ENCODE assay signal across 1 cellular context in the genomic region with DNA sequence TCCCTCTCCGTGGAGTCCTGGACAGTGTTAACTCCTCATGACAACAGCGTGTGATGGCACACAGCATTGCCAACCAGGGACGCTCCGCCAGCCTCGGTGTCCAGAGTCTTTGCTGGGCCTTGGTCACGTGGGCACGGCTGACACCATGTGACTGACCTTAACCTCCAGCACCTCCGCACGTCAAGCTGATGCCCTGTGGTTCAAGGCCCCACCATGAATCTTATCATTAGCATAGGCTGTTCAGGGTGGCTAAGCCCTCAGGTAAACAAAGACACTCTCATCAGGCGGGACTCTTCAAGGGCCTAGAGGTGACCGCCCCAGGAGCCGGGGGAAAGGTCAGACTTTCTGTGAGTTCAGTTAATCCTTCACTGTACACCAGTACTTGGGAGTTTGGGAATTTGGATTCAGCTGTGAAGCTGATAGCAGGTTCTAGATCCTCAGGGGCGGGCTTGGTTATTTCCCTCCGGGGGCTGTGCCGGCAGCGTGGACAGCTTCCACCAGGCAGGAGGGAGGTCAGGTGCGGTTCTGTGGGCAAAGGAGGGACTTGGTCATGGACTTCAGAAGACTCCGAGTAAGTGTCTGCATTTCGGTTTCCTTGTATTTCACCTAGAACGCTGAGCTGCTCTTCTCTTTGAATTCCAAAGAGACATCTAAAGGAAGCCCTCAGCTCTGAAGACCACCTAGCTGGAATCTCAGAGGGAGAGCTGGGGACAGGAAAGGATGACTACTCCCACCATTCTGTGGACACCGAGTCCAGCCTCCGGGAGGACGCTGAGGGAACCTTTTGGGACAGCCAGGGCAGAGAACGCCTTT.
A peak's percentile ranks its signal among the peaks of the same experiment; 100 is the strongest.
TF ChIP-seq lines count a peak whose summit lies in the region.

No MANE protein-coding gene starts in this region.

TF ChIP-seq in HepG2, 621 proteins besides CTCF, POLR2A, EP300 and RAD21 (continued from another document and continues in another):
- TF ChIP-seq, protein P1, sequence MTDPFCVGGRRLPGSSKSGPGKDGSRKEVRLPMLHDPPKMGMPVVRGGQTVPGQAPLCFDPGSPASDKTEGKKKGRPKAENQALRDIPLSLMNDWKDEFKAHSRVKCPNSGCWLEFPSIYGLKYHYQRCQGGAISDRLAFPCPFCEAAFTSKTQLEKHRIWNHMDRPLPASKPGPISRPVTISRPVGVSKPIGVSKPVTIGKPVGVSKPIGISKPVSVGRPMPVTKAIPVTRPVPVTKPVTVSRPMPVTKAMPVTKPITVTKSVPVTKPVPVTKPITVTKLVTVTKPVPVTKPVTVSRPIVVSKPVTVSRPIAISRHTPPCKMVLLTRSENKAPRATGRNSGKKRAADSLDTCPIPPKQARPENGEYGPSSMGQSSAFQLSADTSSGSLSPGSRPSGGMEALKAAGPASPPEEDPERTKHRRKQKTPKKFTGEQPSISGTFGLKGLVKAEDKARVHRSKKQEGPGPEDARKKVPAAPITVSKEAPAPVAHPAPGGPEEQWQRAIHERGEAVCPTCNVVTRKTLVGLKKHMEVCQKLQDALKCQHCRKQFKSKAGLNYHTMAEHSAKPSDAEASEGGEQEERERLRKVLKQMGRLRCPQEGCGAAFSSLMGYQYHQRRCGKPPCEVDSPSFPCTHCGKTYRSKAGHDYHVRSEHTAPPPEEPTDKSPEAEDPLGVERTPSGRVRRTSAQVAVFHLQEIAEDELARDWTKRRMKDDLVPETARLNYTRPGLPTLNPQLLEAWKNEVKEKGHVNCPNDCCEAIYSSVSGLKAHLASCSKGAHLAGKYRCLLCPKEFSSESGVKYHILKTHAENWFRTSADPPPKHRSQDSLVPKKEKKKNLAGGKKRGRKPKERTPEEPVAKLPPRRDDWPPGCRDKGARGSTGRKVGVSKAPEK (CRISPR knock-in tag; IDR thresholded peaks at IDR 0.05; ENCODE audit: borderline replicate concordance): peak; percentile 73; the same call in 1 of the 2 replicates
- TF ChIP-seq NR2C2 (CRISPR knock-in tag; IDR thresholded peaks at IDR 0.05; ENCODE audit: borderline replicate concordance) (peak; percentile 97), ZNF577 (CRISPR knock-in tag; IDR thresholded peaks at IDR 0.05; ENCODE audit: borderline replicate concordance, low read depth) (0 out of 2 replicates have a peak, but pooled peaks have one; percentile 74), ZNF703 (CRISPR knock-in tag; IDR thresholded peaks at IDR 0.05; ENCODE audit: borderline replicate concordance) (peak; percentile 100), POGZ (CRISPR knock-in tag; IDR thresholded peaks at IDR 0.05) (peak; percentile 81), ZSCAN21 (CRISPR knock-in tag; IDR thresholded peaks at IDR 0.05; ENCODE audit: borderline replicate concordance) (peak; percentile 96), MED1 (CRISPR knock-in tag; IDR thresholded peaks at IDR 0.05) (peak; percentile 96), GTF2F1 (IDR thresholded peaks at IDR 0.05; ENCODE audit: low read length) (no peak), CBX1 (IDR thresholded peaks at IDR 0.05; ENCODE audit: low read depth) (peak; percentile 46), ELF1 (CRISPR knock-in tag; IDR thresholded peaks at IDR 0.05) (peak; percentile 43; the same call in 1 of the 2 replicates), ZNF589 (CRISPR knock-in tag; conservative IDR thresholded peaks at IDR 0.05) (peak; percentile 94), ZSCAN22 (CRISPR knock-in tag; IDR thresholded peaks at IDR 0.05) (peak; percentile 75; the same call in 1 of the 2 replicates), ZNF251 (CRISPR knock-in tag; IDR thresholded peaks at IDR 0.05) (peak; percentile 94; the same call in 1 of the 2 replicates), JUND (CRISPR knock-in tag; IDR thresholded peaks at IDR 0.05) (peak; percentile 92), ZNF224 (CRISPR knock-in tag; IDR thresholded peaks at IDR 0.05) (peak; percentile 95), NFE2 (CRISPR knock-in tag; IDR thresholded peaks at IDR 0.05) (no peak), ZNF7 (CRISPR knock-in tag; IDR thresholded peaks at IDR 0.05) (peak; percentile 73), NFE2L2 (IDR thresholded peaks at IDR 0.05; ENCODE audit: low read length) (no peak), JDP2 (CRISPR knock-in tag; IDR thresholded peaks at IDR 0.05; ENCODE audit: borderline replicate concordance) (no peak; the same call in 1 of the 2 replicates), ZNF607 (CRISPR knock-in tag; IDR thresholded peaks at IDR 0.05; ENCODE audit: borderline replicate concordance) (peak; percentile 98), NCOA5 (CRISPR knock-in tag; IDR thresholded peaks at IDR 0.05) (no peak)
- TF ChIP-seq, protein P2, sequence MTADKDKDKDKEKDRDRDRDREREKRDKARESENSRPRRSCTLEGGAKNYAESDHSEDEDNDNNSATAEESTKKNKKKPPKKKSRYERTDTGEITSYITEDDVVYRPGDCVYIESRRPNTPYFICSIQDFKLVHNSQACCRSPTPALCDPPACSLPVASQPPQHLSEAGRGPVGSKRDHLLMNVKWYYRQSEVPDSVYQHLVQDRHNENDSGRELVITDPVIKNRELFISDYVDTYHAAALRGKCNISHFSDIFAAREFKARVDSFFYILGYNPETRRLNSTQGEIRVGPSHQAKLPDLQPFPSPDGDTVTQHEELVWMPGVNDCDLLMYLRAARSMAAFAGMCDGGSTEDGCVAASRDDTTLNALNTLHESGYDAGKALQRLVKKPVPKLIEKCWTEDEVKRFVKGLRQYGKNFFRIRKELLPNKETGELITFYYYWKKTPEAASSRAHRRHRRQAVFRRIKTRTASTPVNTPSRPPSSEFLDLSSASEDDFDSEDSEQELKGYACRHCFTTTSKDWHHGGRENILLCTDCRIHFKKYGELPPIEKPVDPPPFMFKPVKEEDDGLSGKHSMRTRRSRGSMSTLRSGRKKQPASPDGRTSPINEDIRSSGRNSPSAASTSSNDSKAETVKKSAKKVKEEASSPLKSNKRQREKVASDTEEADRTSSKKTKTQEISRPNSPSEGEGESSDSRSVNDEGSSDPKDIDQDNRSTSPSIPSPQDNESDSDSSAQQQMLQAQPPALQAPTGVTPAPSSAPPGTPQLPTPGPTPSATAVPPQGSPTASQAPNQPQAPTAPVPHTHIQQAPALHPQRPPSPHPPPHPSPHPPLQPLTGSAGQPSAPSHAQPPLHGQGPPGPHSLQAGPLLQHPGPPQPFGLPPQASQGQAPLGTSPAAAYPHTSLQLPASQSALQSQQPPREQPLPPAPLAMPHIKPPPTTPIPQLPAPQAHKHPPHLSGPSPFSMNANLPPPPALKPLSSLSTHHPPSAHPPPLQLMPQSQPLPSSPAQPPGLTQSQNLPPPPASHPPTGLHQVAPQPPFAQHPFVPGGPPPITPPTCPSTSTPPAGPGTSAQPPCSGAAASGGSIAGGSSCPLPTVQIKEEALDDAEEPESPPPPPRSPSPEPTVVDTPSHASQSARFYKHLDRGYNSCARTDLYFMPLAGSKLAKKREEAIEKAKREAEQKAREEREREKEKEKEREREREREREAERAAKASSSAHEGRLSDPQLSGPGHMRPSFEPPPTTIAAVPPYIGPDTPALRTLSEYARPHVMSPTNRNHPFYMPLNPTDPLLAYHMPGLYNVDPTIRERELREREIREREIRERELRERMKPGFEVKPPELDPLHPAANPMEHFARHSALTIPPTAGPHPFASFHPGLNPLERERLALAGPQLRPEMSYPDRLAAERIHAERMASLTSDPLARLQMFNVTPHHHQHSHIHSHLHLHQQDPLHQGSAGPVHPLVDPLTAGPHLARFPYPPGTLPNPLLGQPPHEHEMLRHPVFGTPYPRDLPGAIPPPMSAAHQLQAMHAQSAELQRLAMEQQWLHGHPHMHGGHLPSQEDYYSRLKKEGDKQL (CRISPR knock-in tag; IDR thresholded peaks at IDR 0.05; ENCODE audit: low read depth): peak; percentile 100
- TF ChIP-seq, protein P3, sequence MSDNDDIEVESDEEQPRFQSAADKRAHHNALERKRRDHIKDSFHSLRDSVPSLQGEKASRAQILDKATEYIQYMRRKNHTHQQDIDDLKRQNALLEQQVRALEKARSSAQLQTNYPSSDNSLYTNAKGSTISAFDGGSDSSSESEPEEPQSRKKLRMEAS (IDR thresholded peaks at IDR 0.05): peak; percentile 99
- TF ChIP-seq, protein P4, sequence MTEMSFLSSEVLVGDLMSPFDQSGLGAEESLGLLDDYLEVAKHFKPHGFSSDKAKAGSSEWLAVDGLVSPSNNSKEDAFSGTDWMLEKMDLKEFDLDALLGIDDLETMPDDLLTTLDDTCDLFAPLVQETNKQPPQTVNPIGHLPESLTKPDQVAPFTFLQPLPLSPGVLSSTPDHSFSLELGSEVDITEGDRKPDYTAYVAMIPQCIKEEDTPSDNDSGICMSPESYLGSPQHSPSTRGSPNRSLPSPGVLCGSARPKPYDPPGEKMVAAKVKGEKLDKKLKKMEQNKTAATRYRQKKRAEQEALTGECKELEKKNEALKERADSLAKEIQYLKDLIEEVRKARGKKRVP (CRISPR knock-in tag; IDR thresholded peaks at IDR 0.05): no peak
- TF ChIP-seq, protein P5, sequence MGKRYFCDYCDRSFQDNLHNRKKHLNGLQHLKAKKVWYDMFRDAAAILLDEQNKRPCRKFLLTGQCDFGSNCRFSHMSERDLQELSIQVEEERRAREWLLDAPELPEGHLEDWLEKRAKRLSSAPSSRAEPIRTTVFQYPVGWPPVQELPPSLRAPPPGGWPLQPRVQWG (CRISPR knock-in tag; IDR thresholded peaks at IDR 0.05; ENCODE audit: borderline replicate concordance, low read depth): no peak
- TF ChIP-seq, protein P6, sequence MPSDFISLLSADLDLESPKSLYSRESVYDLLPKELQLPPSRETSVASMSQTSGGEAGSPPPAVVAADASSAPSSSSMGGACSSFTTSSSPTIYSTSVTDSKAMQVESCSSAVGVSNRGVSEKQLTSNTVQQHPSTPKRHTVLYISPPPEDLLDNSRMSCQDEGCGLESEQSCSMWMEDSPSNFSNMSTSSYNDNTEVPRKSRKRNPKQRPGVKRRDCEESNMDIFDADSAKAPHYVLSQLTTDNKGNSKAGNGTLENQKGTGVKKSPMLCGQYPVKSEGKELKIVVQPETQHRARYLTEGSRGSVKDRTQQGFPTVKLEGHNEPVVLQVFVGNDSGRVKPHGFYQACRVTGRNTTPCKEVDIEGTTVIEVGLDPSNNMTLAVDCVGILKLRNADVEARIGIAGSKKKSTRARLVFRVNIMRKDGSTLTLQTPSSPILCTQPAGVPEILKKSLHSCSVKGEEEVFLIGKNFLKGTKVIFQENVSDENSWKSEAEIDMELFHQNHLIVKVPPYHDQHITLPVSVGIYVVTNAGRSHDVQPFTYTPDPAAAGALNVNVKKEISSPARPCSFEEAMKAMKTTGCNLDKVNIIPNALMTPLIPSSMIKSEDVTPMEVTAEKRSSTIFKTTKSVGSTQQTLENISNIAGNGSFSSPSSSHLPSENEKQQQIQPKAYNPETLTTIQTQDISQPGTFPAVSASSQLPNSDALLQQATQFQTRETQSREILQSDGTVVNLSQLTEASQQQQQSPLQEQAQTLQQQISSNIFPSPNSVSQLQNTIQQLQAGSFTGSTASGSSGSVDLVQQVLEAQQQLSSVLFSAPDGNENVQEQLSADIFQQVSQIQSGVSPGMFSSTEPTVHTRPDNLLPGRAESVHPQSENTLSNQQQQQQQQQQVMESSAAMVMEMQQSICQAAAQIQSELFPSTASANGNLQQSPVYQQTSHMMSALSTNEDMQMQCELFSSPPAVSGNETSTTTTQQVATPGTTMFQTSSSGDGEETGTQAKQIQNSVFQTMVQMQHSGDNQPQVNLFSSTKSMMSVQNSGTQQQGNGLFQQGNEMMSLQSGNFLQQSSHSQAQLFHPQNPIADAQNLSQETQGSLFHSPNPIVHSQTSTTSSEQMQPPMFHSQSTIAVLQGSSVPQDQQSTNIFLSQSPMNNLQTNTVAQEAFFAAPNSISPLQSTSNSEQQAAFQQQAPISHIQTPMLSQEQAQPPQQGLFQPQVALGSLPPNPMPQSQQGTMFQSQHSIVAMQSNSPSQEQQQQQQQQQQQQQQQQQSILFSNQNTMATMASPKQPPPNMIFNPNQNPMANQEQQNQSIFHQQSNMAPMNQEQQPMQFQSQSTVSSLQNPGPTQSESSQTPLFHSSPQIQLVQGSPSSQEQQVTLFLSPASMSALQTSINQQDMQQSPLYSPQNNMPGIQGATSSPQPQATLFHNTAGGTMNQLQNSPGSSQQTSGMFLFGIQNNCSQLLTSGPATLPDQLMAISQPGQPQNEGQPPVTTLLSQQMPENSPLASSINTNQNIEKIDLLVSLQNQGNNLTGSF (CRISPR knock-in tag; IDR thresholded peaks at IDR 0.05): peak; percentile 51; the same call in 1 of the 2 replicates
- TF ChIP-seq, protein P7, sequence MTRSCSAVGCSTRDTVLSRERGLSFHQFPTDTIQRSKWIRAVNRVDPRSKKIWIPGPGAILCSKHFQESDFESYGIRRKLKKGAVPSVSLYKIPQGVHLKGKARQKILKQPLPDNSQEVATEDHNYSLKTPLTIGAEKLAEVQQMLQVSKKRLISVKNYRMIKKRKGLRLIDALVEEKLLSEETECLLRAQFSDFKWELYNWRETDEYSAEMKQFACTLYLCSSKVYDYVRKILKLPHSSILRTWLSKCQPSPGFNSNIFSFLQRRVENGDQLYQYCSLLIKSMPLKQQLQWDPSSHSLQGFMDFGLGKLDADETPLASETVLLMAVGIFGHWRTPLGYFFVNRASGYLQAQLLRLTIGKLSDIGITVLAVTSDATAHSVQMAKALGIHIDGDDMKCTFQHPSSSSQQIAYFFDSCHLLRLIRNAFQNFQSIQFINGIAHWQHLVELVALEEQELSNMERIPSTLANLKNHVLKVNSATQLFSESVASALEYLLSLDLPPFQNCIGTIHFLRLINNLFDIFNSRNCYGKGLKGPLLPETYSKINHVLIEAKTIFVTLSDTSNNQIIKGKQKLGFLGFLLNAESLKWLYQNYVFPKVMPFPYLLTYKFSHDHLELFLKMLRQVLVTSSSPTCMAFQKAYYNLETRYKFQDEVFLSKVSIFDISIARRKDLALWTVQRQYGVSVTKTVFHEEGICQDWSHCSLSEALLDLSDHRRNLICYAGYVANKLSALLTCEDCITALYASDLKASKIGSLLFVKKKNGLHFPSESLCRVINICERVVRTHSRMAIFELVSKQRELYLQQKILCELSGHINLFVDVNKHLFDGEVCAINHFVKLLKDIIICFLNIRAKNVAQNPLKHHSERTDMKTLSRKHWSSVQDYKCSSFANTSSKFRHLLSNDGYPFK (CRISPR knock-in tag; IDR thresholded peaks at IDR 0.05; ENCODE audit: borderline replicate concordance): peak; percentile 80
